ENCODE assay signal across 15 cellular contexts in the genomic region with DNA sequence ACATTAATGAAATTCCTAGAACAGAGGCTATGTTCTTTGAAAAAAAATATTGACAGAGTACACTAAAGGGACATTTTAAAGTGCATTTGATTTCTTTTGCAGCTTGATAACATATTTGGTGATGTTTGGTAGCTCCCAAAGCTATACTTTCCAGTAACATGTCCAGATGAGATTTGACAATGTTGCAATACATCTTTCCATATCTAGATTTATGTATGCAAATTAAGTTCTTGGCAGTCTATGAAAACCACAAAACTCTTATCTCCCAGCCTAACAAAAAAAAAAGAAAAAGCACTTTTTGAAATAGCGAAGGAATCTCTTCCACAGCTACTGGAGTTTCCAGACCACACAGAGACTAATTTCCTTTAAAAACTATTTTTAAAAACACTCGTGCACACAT.
DNase-seq lines count a peak whose midpoint lies in the region; ATAC-seq and TF ChIP-seq lines count a peak whose summit lies in the region.
"Had no signal": no experiment of that assay in that cellular context is flagged by ENCODE, and none has a peak within 500 bp of the region (broad histone marks: within the 10 kb centered on the region; RNA-seq: fewer than 3 reads in every experiment).

No MANE protein-coding gene starts in this region.

- no peaks in the 10 kb centered on the region for H3K79me1 ChIP-seq in mesendoderm (ENCODE audit: low read length)

- no peak overlapping the region for H2BK15ac ChIP-seq in mesendoderm (replicated peaks; ENCODE audit: low read depth)

- no peak overlapping the region for H2AK5ac ChIP-seq in mesendoderm (ENCODE audit: low read length)

- no peak overlapping the region for H3K9ac ChIP-seq in mesendoderm (ENCODE audit: low read length)

- intact Hi-C loops in tibial artery (cut with DNase I; ENCODE audit: low total_unique reads) = no loop called here

- no peaks in the 10 kb centered on the region for H3K79me2 ChIP-seq in mesendoderm (ENCODE audit: control insufficient read depth, insufficient read depth, low read length)

- no peak overlapping the region for H4K5ac ChIP-seq in mesendoderm (ENCODE audit: low read length)

- H2BK120ac ChIP-seq in mesendoderm (ENCODE audit: low read depth, low read length) = no peak overlapping the region

- no peaks in the 10 kb centered on the region for H3K4me1 ChIP-seq in mesendoderm (ENCODE audit: control insufficient read depth, low read depth, low read length)
- no peaks in the 10 kb centered on the region for H3K4me1 ChIP-seq in tibial artery
- H3K4me1 ChIP-seq: SJSA1 had no signal

- TF ChIP-seq CTCF in choroid plexus epithelial cell (conservative IDR thresholded peaks at IDR 0.05; ENCODE audit: low read depth, low read length) = no peak
- no peak for TF ChIP-seq CTCF in tibial artery (IDR thresholded peaks at IDR 0.05)

- H3K4me2 ChIP-seq in mesendoderm (ENCODE audit: low read length) = no peak overlapping the region

- no peak overlapping the region for H3K23ac ChIP-seq in mesendoderm (ENCODE audit: low read length)

- no peak overlapping the region for H3K4ac ChIP-seq in mesendoderm (ENCODE audit: low read depth, low read length)

- no peak overlapping the region for H4K8ac ChIP-seq in mesendoderm (ENCODE audit: low read depth, low read length)

- no peak overlapping the region for H3K4me3 ChIP-seq in choroid plexus epithelial cell (ENCODE audit: low read depth, low read length)
- H3K4me3 ChIP-seq in mesendoderm (ENCODE audit: low read length) = no peak overlapping the region
- H3K4me3 ChIP-seq in tibial artery = no peak overlapping the region
- H3K4me3 ChIP-seq: SJSA1 had no signal

- H2BK5ac ChIP-seq in mesendoderm (ENCODE audit: low read length) = no peak overlapping the region

- ATAC-seq in SK-N-SH treated with all-trans-retinoic acid at 6 μM for 48 hours = no peak
- ATAC-seq in HG03135 (IDR thresholded peaks at IDR 0.05; ENCODE audit: unreplicated experiment) = no peak
- ATAC-seq: CD8-positive, alpha-beta T cell had no signal

- H3K27me3 ChIP-seq in mesendoderm (ENCODE audit: insufficient read depth, low read length, poor library complexity) (no peaks in the 10 kb centered on the region), tibial artery (no peaks in the 10 kb centered on the region)
- H3K27me3 ChIP-seq: SJSA1 had no signal

- H3K36me3 ChIP-seq in mesendoderm (ENCODE audit: control insufficient read depth, insufficient read depth, low read length) = no peaks in the 10 kb centered on the region
- no peaks in the 10 kb centered on the region for H3K36me3 ChIP-seq in tibial artery
- H3K36me3 ChIP-seq: SJSA1 had no signal

- H3K56ac ChIP-seq in mesendoderm (ENCODE audit: low read length) = no peak overlapping the region

- H3K27ac ChIP-seq in mesendoderm (ENCODE audit: low read depth, low read length) (no peak overlapping the region), tibial artery (no peak overlapping the region)
- H3K27ac ChIP-seq: SJSA1 had no signal

- no CpG with 5 or more reads among the region's 2 CpGs for WGBS in mesendoderm (ENCODE audit: extremely low coverage, insufficient coverage, low lambda C conversion rate)

- H3K18ac ChIP-seq in mesendoderm (ENCODE audit: low read length) = no peak overlapping the region

- no peaks in the 10 kb centered on the region for H3K9me3 ChIP-seq in tibial artery
- H3K9me3 ChIP-seq: SJSA1 had no signal

- DNase-seq in NCI-H526 treated with DMSO at 0.1 percent for 48 hours (lab: John Stamatoyannopoulos, UW) (peak; percentile 26), choroid plexus epithelial cell (ENCODE audit: low read depth) (peak; percentile 45), iris pigment epithelial cell (ENCODE audit: low read depth) (peak; percentile 25), mesendoderm (no peak), tibial artery (no peak)
- DNase-seq: CD8-positive, alpha-beta T cell; EL; H7; NCI-H1048; NCI-H146; NCI-H2227 treated with DMSO at 0.1 percent for 48 hours; RPMI8226 had no signal

TF ChIP-seq in SK-N-SH treated with all-trans-retinoic acid at 6 μM for 48 hours, 23 proteins besides CTCF, POLR2A, EP300 and RAD21 (continues in another document):
- TF ChIP-seq ISL1 (CRISPR knock-in tag; IDR thresholded peaks at IDR 0.05) (peak; percentile 97), ZC3H10 (CRISPR knock-in tag; IDR thresholded peaks at IDR 0.05) (no peak), ZFP30 (CRISPR knock-in tag; IDR thresholded peaks at IDR 0.05) (0 out of 2 replicates have a peak, but pooled peaks have one; percentile 44), TCF4 (CRISPR knock-in tag; IDR thresholded peaks at IDR 0.05; ENCODE audit: borderline replicate concordance) (peak; percentile 77), PPARA (CRISPR knock-in tag; IDR thresholded peaks at IDR 0.05; ENCODE audit: borderline replicate concordance) (no peak), OSR1 (CRISPR knock-in tag; IDR thresholded peaks at IDR 0.05) (no peak), ZNF8 (CRISPR knock-in tag; IDR thresholded peaks at IDR 0.05) (no peak; the same call in 1 of the 2 replicates), TOX (CRISPR knock-in tag; IDR thresholded peaks at IDR 0.05; ENCODE audit: borderline replicate concordance) (no peak), ARNTL (CRISPR knock-in tag; IDR thresholded peaks at IDR 0.05; ENCODE audit: borderline replicate concordance, low read depth) (no peak), ZNF70 (CRISPR knock-in tag; IDR thresholded peaks at IDR 0.05) (no peak), ESRRG (CRISPR knock-in tag; IDR thresholded peaks at IDR 0.05) (no peak), ZFP3 (CRISPR knock-in tag; IDR thresholded peaks at IDR 0.05) (peak; percentile 59; the same call in 1 of the 2 replicates), RARB (CRISPR knock-in tag; IDR thresholded peaks at IDR 0.05) (no peak)
- TF ChIP-seq, protein P1, sequence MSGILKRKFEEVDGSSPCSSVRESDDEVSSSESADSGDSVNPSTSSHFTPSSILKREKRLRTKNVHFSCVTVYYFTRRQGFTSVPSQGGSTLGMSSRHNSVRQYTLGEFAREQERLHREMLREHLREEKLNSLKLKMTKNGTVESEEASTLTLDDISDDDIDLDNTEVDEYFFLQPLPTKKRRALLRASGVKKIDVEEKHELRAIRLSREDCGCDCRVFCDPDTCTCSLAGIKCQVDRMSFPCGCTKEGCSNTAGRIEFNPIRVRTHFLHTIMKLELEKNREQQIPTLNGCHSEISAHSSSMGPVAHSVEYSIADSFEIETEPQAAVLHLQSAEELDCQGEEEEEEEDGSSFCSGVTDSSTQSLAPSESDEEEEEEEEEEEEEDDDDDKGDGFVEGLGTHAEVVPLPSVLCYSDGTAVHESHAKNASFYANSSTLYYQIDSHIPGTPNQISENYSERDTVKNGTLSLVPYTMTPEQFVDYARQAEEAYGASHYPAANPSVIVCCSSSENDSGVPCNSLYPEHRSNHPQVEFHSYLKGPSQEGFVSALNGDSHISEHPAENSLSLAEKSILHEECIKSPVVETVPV (CRISPR knock-in tag; IDR thresholded peaks at IDR 0.05) = no peak
- TF ChIP-seq, protein P2, sequence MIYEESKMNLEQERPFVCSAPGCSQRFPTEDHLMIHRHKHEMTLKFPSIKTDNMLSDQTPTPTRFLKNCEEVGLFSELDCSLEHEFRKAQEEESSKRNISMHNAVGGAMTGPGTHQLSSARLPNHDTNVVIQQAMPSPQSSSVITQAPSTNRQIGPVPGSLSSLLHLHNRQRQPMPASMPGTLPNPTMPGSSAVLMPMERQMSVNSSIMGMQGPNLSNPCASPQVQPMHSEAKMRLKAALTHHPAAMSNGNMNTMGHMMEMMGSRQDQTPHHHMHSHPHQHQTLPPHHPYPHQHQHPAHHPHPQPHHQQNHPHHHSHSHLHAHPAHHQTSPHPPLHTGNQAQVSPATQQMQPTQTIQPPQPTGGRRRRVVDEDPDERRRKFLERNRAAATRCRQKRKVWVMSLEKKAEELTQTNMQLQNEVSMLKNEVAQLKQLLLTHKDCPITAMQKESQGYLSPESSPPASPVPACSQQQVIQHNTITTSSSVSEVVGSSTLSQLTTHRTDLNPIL (CRISPR knock-in tag; IDR thresholded peaks at IDR 0.05; ENCODE audit: low read depth) = peak; percentile 24; the same call in 1 of the 2 replicates
- TF ChIP-seq, protein P3, sequence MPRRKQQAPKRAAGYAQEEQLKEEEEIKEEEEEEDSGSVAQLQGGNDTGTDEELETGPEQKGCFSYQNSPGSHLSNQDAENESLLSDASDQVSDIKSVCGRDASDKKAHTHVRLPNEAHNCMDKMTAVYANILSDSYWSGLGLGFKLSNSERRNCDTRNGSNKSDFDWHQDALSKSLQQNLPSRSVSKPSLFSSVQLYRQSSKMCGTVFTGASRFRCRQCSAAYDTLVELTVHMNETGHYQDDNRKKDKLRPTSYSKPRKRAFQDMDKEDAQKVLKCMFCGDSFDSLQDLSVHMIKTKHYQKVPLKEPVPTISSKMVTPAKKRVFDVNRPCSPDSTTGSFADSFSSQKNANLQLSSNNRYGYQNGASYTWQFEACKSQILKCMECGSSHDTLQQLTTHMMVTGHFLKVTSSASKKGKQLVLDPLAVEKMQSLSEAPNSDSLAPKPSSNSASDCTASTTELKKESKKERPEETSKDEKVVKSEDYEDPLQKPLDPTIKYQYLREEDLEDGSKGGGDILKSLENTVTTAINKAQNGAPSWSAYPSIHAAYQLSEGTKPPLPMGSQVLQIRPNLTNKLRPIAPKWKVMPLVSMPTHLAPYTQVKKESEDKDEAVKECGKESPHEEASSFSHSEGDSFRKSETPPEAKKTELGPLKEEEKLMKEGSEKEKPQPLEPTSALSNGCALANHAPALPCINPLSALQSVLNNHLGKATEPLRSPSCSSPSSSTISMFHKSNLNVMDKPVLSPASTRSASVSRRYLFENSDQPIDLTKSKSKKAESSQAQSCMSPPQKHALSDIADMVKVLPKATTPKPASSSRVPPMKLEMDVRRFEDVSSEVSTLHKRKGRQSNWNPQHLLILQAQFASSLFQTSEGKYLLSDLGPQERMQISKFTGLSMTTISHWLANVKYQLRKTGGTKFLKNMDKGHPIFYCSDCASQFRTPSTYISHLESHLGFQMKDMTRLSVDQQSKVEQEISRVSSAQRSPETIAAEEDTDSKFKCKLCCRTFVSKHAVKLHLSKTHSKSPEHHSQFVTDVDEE (CRISPR knock-in tag; IDR thresholded peaks at IDR 0.05) = peak; percentile 87; the same call in 1 of the 2 replicates
- TF ChIP-seq, protein P4, sequence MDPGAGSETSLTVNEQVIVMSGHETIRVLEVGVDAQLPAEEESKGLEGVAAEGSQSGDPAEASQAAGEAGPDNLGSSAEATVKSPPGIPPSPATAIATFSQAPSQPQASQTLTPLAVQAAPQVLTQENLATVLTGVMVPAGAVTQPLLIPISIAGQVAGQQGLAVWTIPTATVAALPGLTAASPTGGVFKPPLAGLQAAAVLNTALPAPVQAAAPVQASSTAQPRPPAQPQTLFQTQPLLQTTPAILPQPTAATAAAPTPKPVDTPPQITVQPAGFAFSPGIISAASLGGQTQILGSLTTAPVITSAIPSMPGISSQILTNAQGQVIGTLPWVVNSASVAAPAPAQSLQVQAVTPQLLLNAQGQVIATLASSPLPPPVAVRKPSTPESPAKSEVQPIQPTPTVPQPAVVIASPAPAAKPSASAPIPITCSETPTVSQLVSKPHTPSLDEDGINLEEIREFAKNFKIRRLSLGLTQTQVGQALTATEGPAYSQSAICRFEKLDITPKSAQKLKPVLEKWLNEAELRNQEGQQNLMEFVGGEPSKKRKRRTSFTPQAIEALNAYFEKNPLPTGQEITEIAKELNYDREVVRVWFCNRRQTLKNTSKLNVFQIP (CRISPR knock-in tag; IDR thresholded peaks at IDR 0.05; ENCODE audit: borderline replicate concordance, low read depth) = no peak; the same call in 1 of the 2 replicates

Comparison
In these comparisons a context has a peak if more than half of its experiments do, and no peak if none do; other contexts are left out.
1. DNase-seq: peak in NCI-H526 treated with DMSO at 0.1 percent for 48 hours (single experiment), choroid plexus epithelial cell (single experiment) and iris pigment epithelial cell (single experiment); none in mesendoderm (single experiment) and tibial artery (0 of 2).